In the genomic region with DNA sequence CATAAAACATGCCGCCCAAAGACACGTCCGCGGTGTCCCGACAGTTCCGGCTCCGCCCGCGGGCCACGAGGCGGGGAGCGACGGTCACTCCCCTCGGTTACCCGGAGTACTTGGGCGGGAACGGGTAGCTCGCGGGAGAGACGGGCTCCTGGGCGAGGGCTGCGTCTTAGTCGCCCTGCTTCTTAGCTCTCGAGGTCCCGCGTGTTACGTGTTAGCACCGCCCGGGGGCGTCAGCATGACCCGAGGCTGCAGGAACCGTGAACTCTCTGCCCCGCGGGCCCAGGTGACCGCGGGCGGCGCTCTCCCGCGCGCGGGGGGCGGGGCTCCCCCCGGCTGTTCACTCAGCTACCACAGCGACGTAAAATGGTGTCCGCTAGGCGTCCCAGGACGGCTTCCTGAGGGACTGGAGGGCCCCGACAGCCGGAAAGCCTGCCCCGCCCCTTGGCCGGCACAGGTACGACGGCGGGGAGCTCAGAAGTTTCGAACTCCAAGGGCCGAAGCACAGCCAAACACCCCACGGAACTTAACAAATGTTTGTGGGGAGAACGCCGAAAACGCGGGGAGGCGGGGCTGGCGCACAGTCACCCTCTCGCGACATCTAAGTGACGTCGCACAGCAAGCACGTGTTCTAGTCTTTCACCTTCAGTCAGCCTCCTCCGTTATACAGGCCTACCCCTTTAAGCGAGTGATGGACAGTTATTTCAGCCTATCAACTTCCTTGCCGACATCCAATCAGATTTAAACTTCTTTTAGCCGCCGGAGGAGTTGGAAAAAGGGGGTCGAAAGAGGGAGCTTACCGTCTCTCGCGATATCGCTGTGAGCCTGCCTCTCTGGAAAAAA, we compare ENCODE assay signal across 8 cellular contexts.
DNase-seq lines count a peak whose midpoint lies in the region; ATAC-seq and TF ChIP-seq lines count a peak whose summit lies in the region.

No MANE protein-coding gene starts in this region.

- TF ChIP-seq CTCF in AG09309 (IDR thresholded peaks at IDR 0.05; ENCODE audit: control insufficient read depth, insufficient read depth, low read depth, low read length, missing control alignments) = peak; percentile 43

- ATAC-seq in GM19035 (IDR thresholded peaks at IDR 0.05; ENCODE audit: unreplicated experiment) (peak; percentile 66), HG03280 (IDR thresholded peaks at IDR 0.05; ENCODE audit: unreplicated experiment) (peak; percentile 68)
- peak; percentile 78 for ATAC-seq in central memory CD8-positive, alpha-beta T cell (replicated peaks; ENCODE audit: extremely low read depth, poor library complexity, severe bottlenecking)

- H3K27ac Mint-ChIP-seq in central memory CD8-positive, alpha-beta T cell (ENCODE audit: low read depth) = no peak overlapping the region

- peaks cover 29% of the 10 kb centered on the region for H3K36me3 Mint-ChIP-seq in central memory CD8-positive, alpha-beta T cell (ENCODE audit: insufficient read depth)

- H3K4me3 Mint-ChIP-seq in central memory CD8-positive, alpha-beta T cell = no peak overlapping the region

- peaks cover 49% of the 10 kb centered on the region for H3K4me1 Mint-ChIP-seq in central memory CD8-positive, alpha-beta T cell

- H3K4me3 ChIP-seq in AG09309 (ENCODE audit: control insufficient read depth, low read depth, low read length) = peak overlapping the region; percentile 95

- no peaks in the 10 kb centered on the region for H3K9me3 Mint-ChIP-seq in central memory CD8-positive, alpha-beta T cell

- DNase-seq in AG09309 (ENCODE audit: low read depth) (peak; percentile 100), NCI-H345 (lab: John Stamatoyannopoulos, UW) (peak; percentile 100), kidney tubule cell (ENCODE audit: low spot score) (peak; percentile 100)
- peak; percentile 89 for DNase-seq in activated CD4-positive, CD25-positive, alpha-beta regulatory T cell treated with anti-CD3 and anti-CD28 coated beads, Interleukin-2, amount 50 U/mL, for 16 hours (ENCODE audit: low read depth, low spot score)
- DNase-seq in central memory CD8-positive, alpha-beta T cell (ENCODE audit: low spot score in 2 of 2) = peak; percentile 95 to 96
- DNase-seq in stimulated activated CD4-positive, alpha-beta T cell treated with anti-CD3 and anti-CD28 coated beads, Interleukin-1b, Interleukin-23, amount 100 ng/mL, for 24 hours (ENCODE audit: low read depth in 4 of 4, low spot score in 1 of 4) = peak; percentile 82 to 90 (median 88)

- H3K27me3 Mint-ChIP-seq in central memory CD8-positive, alpha-beta T cell = no peaks in the 10 kb centered on the region

Comparison
In these comparisons a context has a peak if more than half of its experiments do, and no peak if none do; other contexts are left out.
1. Peak in every context shown above with its lines: DNase-seq, ATAC-seq and H3K4me3 ChIP-seq.